Comparison of ENCODE assay signal across 8 cellular contexts in the genomic region with DNA sequence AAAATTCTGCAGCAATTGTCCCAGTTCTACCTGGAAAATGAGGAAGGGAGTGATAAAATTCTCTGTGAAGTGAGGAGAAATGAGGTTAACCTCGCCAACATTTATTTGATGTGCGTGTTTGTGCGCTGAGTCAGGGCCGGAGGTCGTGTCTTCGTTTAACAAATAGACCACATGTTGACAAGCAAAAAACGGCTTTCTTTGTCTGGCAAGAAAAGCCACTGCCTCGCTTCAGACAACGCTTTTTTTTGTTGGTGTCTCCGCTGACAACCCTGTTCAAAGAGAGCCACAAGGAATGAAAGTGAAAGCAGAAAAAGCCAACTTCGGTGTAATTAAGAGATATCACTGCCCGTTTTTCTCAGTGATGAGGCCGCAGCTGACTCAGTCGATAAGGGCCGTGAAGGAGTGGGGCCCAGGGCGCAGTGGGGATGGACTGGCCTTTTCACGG.
A peak's percentile ranks its signal among the peaks of the same experiment; 100 is the strongest.
DNase-seq lines count a peak whose midpoint lies in the region; ATAC-seq, FAIRE-seq and TF ChIP-seq lines count a peak whose summit lies in the region.

No MANE protein-coding gene starts in this region.

- no peak for TF ChIP-seq POLR2A in GM12891 (IDR thresholded peaks at IDR 0.05; ENCODE audit: low read depth, low read length)

- ATAC-seq in HG03175 (IDR thresholded peaks at IDR 0.05; ENCODE audit: unreplicated experiment) (no peak), GM21737 (IDR thresholded peaks at IDR 0.05; ENCODE audit: unreplicated experiment) (no peak)

- no peak for FAIRE-seq in GM12891 (lab: Jason Lieb, UNC)

- H3K4me3 ChIP-seq in brain microvascular endothelial cell (ENCODE audit: low read depth, low read length) = peak overlapping the region; percentile 42

- peak overlapping the region; percentile 94 for H3K27ac ChIP-seq in KOPT-K1 (ENCODE audit: low read depth, low read length, poor library complexity, severe bottlenecking)
- peak overlapping the region; percentile 28 for H3K27ac ChIP-seq in brain microvascular endothelial cell

- H3K27me3 ChIP-seq in brain microvascular endothelial cell (replicated peaks) = no peaks in the 10 kb centered on the region

- no peaks in the 10 kb centered on the region for H3K9me3 ChIP-seq in KOPT-K1 (ENCODE audit: insufficient read depth, low read length, poor library complexity, severe bottlenecking)

- in situ Hi-C loops in brain microvascular endothelial cell (cut with HindIII; ENCODE audit: low pct_ligation_motif_present, low sequenced_read_pairs) = no loop called here

- DNase-seq in DMS153 treated with DMSO at 0.1 percent for 48 hours (lab: John Stamatoyannopoulos, UW; ENCODE audit: unreplicated experiment) = peak; percentile 18
- DNase-seq in brain microvascular endothelial cell = peak; percentile 75
- DNase-seq in midbrain (lab: John Stamatoyannopoulos, UW) = peak; percentile 36
- DNase-seq in GM12891 (ENCODE audit: insufficient read length, low spot score) = no peak
- no peak for DNase-seq in activated CD8-positive, alpha-beta memory T cell treated with anti-CD3 and anti-CD28 coated beads for 24 hours

- H3K36me3 ChIP-seq in KOPT-K1 (ENCODE audit: insufficient read depth, low read length) = no peaks in the 10 kb centered on the region
- H3K36me3 ChIP-seq in brain microvascular endothelial cell (replicated peaks) = no peaks in the 10 kb centered on the region

- no peak for TF ChIP-seq CTCF in brain microvascular endothelial cell (IDR thresholded peaks at IDR 0.05; ENCODE audit: low read depth, low read length, missing control alignments)

TF ChIP-seq in GM12891, 5 proteins besides CTCF, POLR2A, EP300 and RAD21:
- TF ChIP-seq SPI1 (IDR thresholded peaks at IDR 0.05; ENCODE audit: low read depth, low read length) (no peak), POU2F2 (IDR thresholded peaks at IDR 0.05; ENCODE audit: low read depth, low read length) (no peak), TAF1 (IDR thresholded peaks at IDR 0.05; ENCODE audit: low read depth, low read length) (no peak)

Comparison
In these comparisons a context has a peak if more than half of its experiments do, and no peak if none do; other contexts are left out.
1. DNase-seq: peak in DMS153 treated with DMSO at 0.1 percent for 48 hours (single experiment), brain microvascular endothelial cell (single experiment) and midbrain (single experiment); none in GM12891 (single experiment) and activated CD8-positive, alpha-beta memory T cell treated with anti-CD3 and anti-CD28 coated beads for 24 hours (single experiment).